ENCODE assay signal across 9 cellular contexts in the genomic region with DNA sequence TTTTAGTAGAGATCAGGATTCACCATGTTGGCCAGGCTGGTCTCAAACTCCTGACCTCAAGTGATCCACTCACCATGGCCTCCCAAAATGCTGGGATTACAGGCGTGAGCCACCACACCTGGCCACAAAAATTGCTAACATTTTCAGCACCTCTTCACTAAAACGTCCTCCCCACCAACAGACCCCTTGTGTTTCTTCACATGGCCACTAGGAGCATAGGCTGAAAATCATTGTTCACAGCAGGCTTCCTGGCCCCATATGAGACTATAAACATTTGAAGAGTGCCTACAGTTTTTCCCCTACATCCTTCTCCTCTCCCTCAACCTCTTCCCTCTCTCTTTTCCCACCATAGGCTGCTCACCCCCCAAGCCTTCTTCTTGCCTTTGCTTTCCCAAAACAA. TPM values are rescaled to one million over a fixed set of nuclear protein-coding genes. Genes with fewer than 3 reads are reported as not detected.
A peak's percentile ranks its signal among the peaks of the same experiment; 100 is the strongest.
DNase-seq lines count a peak whose midpoint lies in the region; ATAC-seq and TF ChIP-seq lines count a peak whose summit lies in the region.
"Had no signal": no experiment of that assay in that cellular context is flagged by ENCODE, and none has a peak within 500 bp of the region (broad histone marks: within the 10 kb centered on the region; RNA-seq: fewer than 3 reads in every experiment).

No MANE protein-coding gene starts in this region.

- no peaks in the 10 kb centered on the region for H3K27me3 Mint-ChIP-seq in MCF 10A (ENCODE audit: insufficient read depth, unreplicated experiment)

- CTCF ChIA-PET in MCF 10A (lab: Yijun Ruan, JAX) = no interaction called here

- no peaks in the 10 kb centered on the region for H3K27me3 ChIP-seq in breast epithelium
- no peaks in the 10 kb centered on the region for H3K27me3 ChIP-seq in aorta (ENCODE audit: control insufficient read depth in 1 of 2, insufficient read depth in 2 of 2, low read length in 1 of 2)

- H3K4me3 ChIP-seq in breast epithelium (no peak overlapping the region), aorta (ENCODE audit: low read length in 2 of 2) (no peak overlapping the region)

- H3K9me3 ChIP-seq in breast epithelium (no peaks in the 10 kb centered on the region), aorta (ENCODE audit: control insufficient read depth, low read length) (no peaks in the 10 kb centered on the region)

- H3K36me3 ChIP-seq in breast epithelium (no peaks in the 10 kb centered on the region), aorta (ENCODE audit: control insufficient read depth in 1 of 2, insufficient read depth in 2 of 2, low read length in 1 of 2) (no peaks in the 10 kb centered on the region)

- no peak for TF ChIP-seq POLR2A in breast epithelium (IDR thresholded peaks at IDR 0.05)

- no peak overlapping the region for H3K27ac Mint-ChIP-seq in MCF 10A (ENCODE audit: low read depth, unreplicated experiment)
- no peak overlapping the region for H3K27ac Mint-ChIP-seq in stimulated activated effector memory CD8-positive, alpha-beta T cell treated with anti-CD3 and anti-CD28 coated beads, Interleukin-12 subunit alpha, Interleukin-12 subunit beta, amount 100 ng/mL, for 72 hours

- H3K4me1 ChIP-seq in breast epithelium (no peaks in the 10 kb centered on the region), aorta (ENCODE audit: control insufficient read depth in 1 of 2, insufficient read depth in 2 of 2, low read length in 2 of 2) (no peaks in the 10 kb centered on the region)
- H3K4me1 ChIP-seq: parathyroid adenoma had no signal

- no peak overlapping the region for H3K4me3 Mint-ChIP-seq in MCF 10A (ENCODE audit: unreplicated experiment)
- H3K4me3 Mint-ChIP-seq in stimulated activated effector memory CD8-positive, alpha-beta T cell treated with anti-CD3 and anti-CD28 coated beads, Interleukin-12 subunit alpha, Interleukin-12 subunit beta, amount 100 ng/mL, for 72 hours = no peak overlapping the region

- ATAC-seq in stimulated activated effector memory CD8-positive, alpha-beta T cell treated with anti-CD3 and anti-CD28 coated beads, Interleukin-12 subunit alpha, Interleukin-12 subunit beta, amount 100 ng/mL, for 72 hours = peak; percentile 55
- no peak for ATAC-seq in aorta (ENCODE audit: low FRiP score)
- ATAC-seq in GM19351 (IDR thresholded peaks at IDR 0.05; ENCODE audit: unreplicated experiment) = no peak

- POLR2A ChIA-PET in MCF 10A (lab: Yijun Ruan, JAX) = no interaction called here

- no TSS peak for BruUV-seq in MCF 10A (replicated peaks; lab: Mats Ljungman, UMichigan)

- H3K36me3 Mint-ChIP-seq in MCF 10A (ENCODE audit: insufficient read depth, unreplicated experiment) = no peaks in the 10 kb centered on the region
- H3K36me3 Mint-ChIP-seq in stimulated activated effector memory CD8-positive, alpha-beta T cell treated with anti-CD3 and anti-CD28 coated beads, Interleukin-12 subunit alpha, Interleukin-12 subunit beta, amount 100 ng/mL, for 72 hours = no peaks in the 10 kb centered on the region

- intact Hi-C loops in MCF 10A (cut with micrococcal nuclease) (no loop called here), breast epithelium (cut with DNase I; ENCODE audit: low total_unique reads) (no loop called here), aorta (cut with DNase I) (no loop called here)

- H3K9me3 Mint-ChIP-seq in MCF 10A (ENCODE audit: unreplicated experiment) = no peaks in the 10 kb centered on the region
- no peaks in the 10 kb centered on the region for H3K9me3 Mint-ChIP-seq in stimulated activated effector memory CD8-positive, alpha-beta T cell treated with anti-CD3 and anti-CD28 coated beads, Interleukin-12 subunit alpha, Interleukin-12 subunit beta, amount 100 ng/mL, for 72 hours

- DNase-seq in MCF 10A (ENCODE audit: unreplicated experiment) = peak; percentile 34
- no peak for DNase-seq in breast epithelium (ENCODE audit: low spot score in 2 of 2)
- peak; percentile 22 for DNase-seq in NCI-H2227 treated with DMSO at 0.1 percent for 48 hours (lab: John Stamatoyannopoulos, UW)
- peak; percentile 48 for DNase-seq in ecto neural progenitor cell (ENCODE audit: low spot score)
- DNase-seq in stimulated activated effector memory CD8-positive, alpha-beta T cell treated with anti-CD3 and anti-CD28 coated beads, Interleukin-12 subunit alpha, Interleukin-12 subunit beta, amount 100 ng/mL, for 72 hours (ENCODE audit: low spot score in 2 of 2) = no peak
- no peak for DNase-seq in aorta
- DNase-seq in NCI-H524 (lab: John Stamatoyannopoulos, UW) = no peak

- 47 to 50% methylated on average over 2 of the region's 2 CpGs for WGBS in aorta, 2 donors

- H3K4me1 Mint-ChIP-seq in MCF 10A (ENCODE audit: insufficient read depth, unreplicated experiment) = peaks cover 6% of the 10 kb centered on the region
- no peaks in the 10 kb centered on the region for H3K4me1 Mint-ChIP-seq in stimulated activated effector memory CD8-positive, alpha-beta T cell treated with anti-CD3 and anti-CD28 coated beads, Interleukin-12 subunit alpha, Interleukin-12 subunit beta, amount 100 ng/mL, for 72 hours

- TF ChIP-seq CTCF in MCF 10A (IDR thresholded peaks at IDR 0.05; ENCODE audit: unreplicated experiment) (peak; percentile 22), breast epithelium (IDR thresholded peaks at IDR 0.05) (peak in 1 of 3 donors; percentile 8)

- H3K27ac ChIP-seq in breast epithelium = no peak overlapping the region
- no peak overlapping the region for H3K27ac ChIP-seq in aorta (ENCODE audit: low read depth in 1 of 2, low read length in 2 of 2)
- H3K27ac ChIP-seq: parathyroid adenoma had no signal

RNA-seq across cellular contexts. Expression of a gene that starts 28.0 kb away (rescaled TPM):
- total RNA-seq in MCF 10A (2022) (275 and 314 TPM in 2 replicates), breast epithelium (100 to 1,000 TPM; 249 to 314 (median 269) TPM), aorta (100 to 1,000 TPM; 206 to 231 TPM)
- polyA plus RNA-seq in aorta = 100 to 1,000 TPM in 1 of 2 donors, 10 to 100 TPM in 1; 34.7 to 161 TPM

RNA-seq across cellular contexts. Expression of a gene that starts 47.5 kb away (rescaled TPM):
- 62.0 and 70.1 TPM in 2 replicates for total RNA-seq in MCF 10A (2022)
- total RNA-seq in breast epithelium = 10 to 100 TPM; 47.2 to 71.1 (median 47.8) TPM
- 10 to 100 TPM; 54.9 to 57.0 TPM for total RNA-seq in aorta
- 10 to 100 TPM in 1 of 2 donors, 1 to 10 TPM in 1; 6.6 to 10.9 TPM for polyA plus RNA-seq in aorta

Comparison
In these comparisons a context has a peak if more than half of its experiments do, and no peak if none do; other contexts are left out.
1. DNase-seq: peak in MCF 10A (single experiment), NCI-H2227 treated with DMSO at 0.1 percent for 48 hours (single experiment) and ecto neural progenitor cell (single experiment); none in breast epithelium (0 of 2), stimulated activated effector memory CD8-positive, alpha-beta T cell treated with anti-CD3 and anti-CD28 coated beads, Interleukin-12 subunit alpha, Interleukin-12 subunit beta, amount 100 ng/mL, for 72 hours (0 of 2), aorta (0 of 2) and NCI-H524 (0 of 2).